ENCODE assay signal across 22 cellular contexts in the genomic region with DNA sequence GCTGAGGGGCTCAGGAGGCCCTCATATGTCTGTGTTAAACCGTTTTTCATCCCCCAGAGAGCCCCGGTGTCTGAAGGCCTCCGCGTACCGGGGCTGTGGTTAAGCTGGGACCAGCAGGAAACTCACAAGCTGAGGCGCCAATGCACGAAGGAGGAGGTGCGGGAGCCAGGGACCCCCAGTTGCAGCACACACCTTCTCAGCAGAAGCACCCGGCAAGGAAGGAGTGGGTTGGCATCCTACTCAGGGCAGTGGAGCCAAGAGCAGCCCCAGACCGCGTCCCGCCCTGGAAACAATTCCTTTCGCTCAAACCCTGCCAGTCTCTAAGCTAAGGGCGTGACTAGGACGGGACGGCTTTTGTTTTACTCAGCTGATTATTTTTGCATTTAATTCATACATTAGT.
"Had no signal": no experiment of that assay in that cellular context is flagged by ENCODE, and none has a peak within 500 bp of the region (broad histone marks: within the 10 kb centered on the region; RNA-seq: fewer than 3 reads in every experiment).

No MANE protein-coding gene starts in this region.

- H3K36me3 Mint-ChIP-seq: mesothelial cell of epicardium; naive B cell; natural killer cell treated with Interleukin-12 subunit alpha and Interleukin-12 subunit beta and Interleukin-15 and Interleukin-18, amount 100 ng/mL, for 72 hours; stimulated activated memory B cell treated with anti-CD40 and anti-IgM and Interleukin-4, amounts not matched to agents 10 μg/mL and 1 μg/mL and 100 μg/mL, for 72 hours; type B pancreatic cell had no signal

- H3K27ac ChIP-seq: psoas muscle, sigmoid colon, testis, tibial artery had no signal

- H3K9me3 Mint-ChIP-seq: mesothelial cell of epicardium, neural crest cell, type B pancreatic cell had no signal

- H3K4me1 Mint-ChIP-seq: mesothelial cell of epicardium; stimulated activated memory B cell treated with anti-CD40 and anti-IgM and Interleukin-4, amounts not matched to agents 10 μg/mL and 1 μg/mL and 100 μg/mL, for 72 hours had no signal

- FAIRE-seq: frontal cortex, keratinocyte, urothelium cell line had no signal

- H3K4me3 ChIP-seq: mucosa of descending colon, psoas muscle, sigmoid colon, testis, tibial artery had no signal

- ATAC-seq: left lobe of liver; mucosa of descending colon; natural killer cell treated with Interleukin-12 subunit alpha and Interleukin-12 subunit beta and Interleukin-15 and Interleukin-18, amount 100 ng/mL, for 72 hours; psoas muscle; stimulated activated memory B cell treated with anti-CD40 and anti-IgM and Interleukin-4, amounts not matched to agents 10 μg/mL and 1 μg/mL and 100 μg/mL, for 72 hours; stimulated activated naive CD8-positive, alpha-beta T cell treated with anti-CD3 and anti-CD28 coated beads, Interleukin-15, Interleukin-2, amounts not matched to agents 100 U/mL and 50 U/mL, for 24 hours had no signal

- H3K36me3 ChIP-seq: sigmoid colon, tibial artery had no signal

- H3K27ac Mint-ChIP-seq: mesothelial cell of epicardium; naive B cell; natural killer cell treated with Interleukin-12 subunit alpha and Interleukin-12 subunit beta and Interleukin-15 and Interleukin-18, amount 100 ng/mL, for 72 hours; stimulated activated memory B cell treated with anti-CD40 and anti-IgM and Interleukin-4, amounts not matched to agents 10 μg/mL and 1 μg/mL and 100 μg/mL, for 72 hours; type B pancreatic cell had no signal

- H3K9me3 ChIP-seq: mucosa of descending colon, psoas muscle, sigmoid colon, testis, tibial artery had no signal

- H3K4me1 ChIP-seq: psoas muscle, sigmoid colon, testis had no signal

- H3K27me3 ChIP-seq: testis had no signal

- H3K4me3 Mint-ChIP-seq: mesothelial cell of epicardium; natural killer cell treated with Interleukin-12 subunit alpha and Interleukin-12 subunit beta and Interleukin-15 and Interleukin-18, amount 100 ng/mL, for 72 hours; neural crest cell; stimulated activated memory B cell treated with anti-CD40 and anti-IgM and Interleukin-4, amounts not matched to agents 10 μg/mL and 1 μg/mL and 100 μg/mL, for 72 hours; type B pancreatic cell had no signal

- DNase-seq: cortex of kidney; head of caudate nucleus; mesenchymal stem cell; mucosa of descending colon; naive B cell; psoas muscle; right cardiac atrium; sigmoid colon; stimulated activated CD4-positive, alpha-beta T cell treated with anti-CD3 and anti-CD28 coated beads, Interleukin-4, amount 100 ng/mL, for 4 hours; stimulated activated naive CD8-positive, alpha-beta T cell treated with anti-CD3 and anti-CD28 coated beads, Interleukin-15, Interleukin-2, amounts not matched to agents 100 U/mL and 50 U/mL, for 24 hours; substantia nigra; testis had no signal
